Comparison of ENCODE assay signal across 1 cellular context in genomic region chr12:52741378-52742195, GRCh38.
TF ChIP-seq lines count a peak whose summit lies in the region.

No MANE protein-coding gene starts in this region.

TF ChIP-seq in HepG2, 621 proteins besides CTCF, POLR2A, EP300 and RAD21 (continued from another document and continues in another):
- TF ChIP-seq RERE (CRISPR knock-in tag; IDR thresholded peaks at IDR 0.05; ENCODE audit: low read depth) (no peak), ZNF136 (CRISPR knock-in tag; IDR thresholded peaks at IDR 0.05; ENCODE audit: low read depth) (no peak), POLR2AphosphoS5 (IDR thresholded peaks at IDR 0.05; ENCODE audit: low read depth, low read length) (no peak), ZNF260 (CRISPR knock-in tag; IDR thresholded peaks at IDR 0.05; ENCODE audit: borderline replicate concordance, low read depth) (no peak), HHEX (CRISPR knock-in tag; IDR thresholded peaks at IDR 0.05) (no peak), HNRNPLL (IDR thresholded peaks at IDR 0.05; ENCODE audit: low read depth, low read length, poor library complexity, severe bottlenecking) (no peak), ZNF30 (CRISPR knock-in tag; IDR thresholded peaks at IDR 0.05) (no peak), MLLT10 (CRISPR knock-in tag; IDR thresholded peaks at IDR 0.05) (no peak), ZNF609 (CRISPR knock-in tag; IDR thresholded peaks at IDR 0.05; ENCODE audit: borderline replicate concordance) (no peak), BCL6 (CRISPR knock-in tag; IDR thresholded peaks at IDR 0.05) (0 out of 2 replicates have a peak, but pooled peaks have one; percentile 18), ZNF549 (CRISPR knock-in tag; IDR thresholded peaks at IDR 0.05) (no peak), ZXDC (CRISPR knock-in tag; IDR thresholded peaks at IDR 0.05) (no peak), NFIC (IDR thresholded peaks at IDR 0.05; ENCODE audit: low read length) (no peak), PRPF4 (IDR thresholded peaks at IDR 0.05; ENCODE audit: low read depth, low read length, poor library complexity, severe bottlenecking) (no peak), KAT7 (CRISPR knock-in tag; IDR thresholded peaks at IDR 0.05; ENCODE audit: borderline replicate concordance) (no peak), FOXA1 (IDR thresholded peaks at IDR 0.05) (no peak), FOXA1 (CRISPR knock-in tag; IDR thresholded peaks at IDR 0.05) (no peak), NFKB2 (CRISPR knock-in tag; IDR thresholded peaks at IDR 0.05; ENCODE audit: borderline replicate concordance) (no peak; the same call in 1 of the 2 replicates), HIC2 (CRISPR knock-in tag; IDR thresholded peaks at IDR 0.05; ENCODE audit: low read depth) (no peak), KDM3A (CRISPR knock-in tag; IDR thresholded peaks at IDR 0.05; ENCODE audit: low read depth) (no peak), ZNF784 (CRISPR knock-in tag; IDR thresholded peaks at IDR 0.05; ENCODE audit: borderline replicate concordance) (no peak), ELF3 (CRISPR knock-in tag; IDR thresholded peaks at IDR 0.05) (peak; percentile 59), ISL2 (CRISPR knock-in tag; IDR thresholded peaks at IDR 0.05) (no peak), ZBTB34 (CRISPR knock-in tag; IDR thresholded peaks at IDR 0.05) (no peak), MZF1 (CRISPR knock-in tag; IDR thresholded peaks at IDR 0.05; ENCODE audit: borderline replicate concordance) (no peak), ZKSCAN1 (IDR thresholded peaks at IDR 0.05; ENCODE audit: low read length) (no peak), MXD3 (CRISPR knock-in tag; IDR thresholded peaks at IDR 0.05) (no peak), BRD4 (CRISPR knock-in tag; IDR thresholded peaks at IDR 0.05) (no peak), ZSCAN9 (CRISPR knock-in tag; IDR thresholded peaks at IDR 0.05; ENCODE audit: borderline replicate concordance) (peak; percentile 94), CENPX (CRISPR knock-in tag; IDR thresholded peaks at IDR 0.05) (no peak), PBX3 (CRISPR knock-in tag; IDR thresholded peaks at IDR 0.05; ENCODE audit: borderline replicate concordance) (peak; percentile 55; the same call in 1 of the 2 replicates), LRRFIP1 (CRISPR knock-in tag; conservative IDR thresholded peaks at IDR 0.05) (peak; percentile 60; the same call in 1 of the 2 replicates), GTF3A (CRISPR knock-in tag; conservative IDR thresholded peaks at IDR 0.05) (no peak), RNF2 (conservative IDR thresholded peaks at IDR 0.05; ENCODE audit: low read depth) (no peak), FOXP1 (IDR thresholded peaks at IDR 0.05) (no peak), FOXP1 (CRISPR knock-in tag; IDR thresholded peaks at IDR 0.05) (no peak), PHB2 (IDR thresholded peaks at IDR 0.05; ENCODE audit: partially characterized antibody) (no peak), NFE2L2 (IDR thresholded peaks at IDR 0.05; ENCODE audit: low read length) (no peak), ZNF3 (CRISPR knock-in tag; IDR thresholded peaks at IDR 0.05) (no peak), ZNF841 (CRISPR knock-in tag; IDR thresholded peaks at IDR 0.05; ENCODE audit: borderline replicate concordance) (no peak), CBX1 (IDR thresholded peaks at IDR 0.05; ENCODE audit: low read depth) (no peak)
